In genomic region chr1:183281039-183281438, GRCh38 we compare ENCODE assay signal across 10 cellular contexts.
DNase-seq lines count a peak whose midpoint lies in the region; ATAC-seq and TF ChIP-seq lines count a peak whose summit lies in the region.
"Had no signal": no experiment of that assay in that cellular context is flagged by ENCODE, and none has a peak within 500 bp of the region (broad histone marks: within the 10 kb centered on the region; RNA-seq: fewer than 3 reads in every experiment).

No MANE protein-coding gene starts in this region.

- TF ChIP-seq EP300 in sigmoid colon (IDR thresholded peaks at IDR 0.05) = no peak

- no peak overlapping the region for H3K9ac ChIP-seq in PC-3 (ENCODE audit: low read length)

- no peaks in the 10 kb centered on the region for H3K27me3 ChIP-seq in PC-3 (ENCODE audit: low read length)
- H3K27me3 ChIP-seq in sigmoid colon = no peaks in the 10 kb centered on the region
- H3K27me3 ChIP-seq: hepatocyte, ovary had no signal

- no peak for TF ChIP-seq POLR2A in sigmoid colon (IDR thresholded peaks at IDR 0.05)

- no peak overlapping the region for H2AFZ ChIP-seq in PC-3 (ENCODE audit: low read length)
- H2AFZ ChIP-seq: hepatocyte had no signal

- CTCF ChIA-PET in PC-3 (lab: Charles Lee) = no interaction called here

- no peak for ATAC-seq in PC-3
- no peak for ATAC-seq in stimulated activated naive CD8-positive, alpha-beta T cell treated with anti-CD3 and anti-CD28 coated beads, Interleukin-15, Interleukin-2, amounts not matched to agents 100 U/mL and 50 U/mL, for 24 hours

- intact Hi-C loops in PC-3 (cut with micrococcal nuclease) = loop anchor here (1.0 to 2.0 kb wide), 4 partner anchors 37 to 342 kb away; no protein-coding TSS in a partner anchor
- intact Hi-C loops in sigmoid colon (cut with DNase I) = loop anchor here (1.0 to 10.0 kb wide), 4 partner anchors 38 to 344 kb away; partner anchors contain the start of gene SMG7

- H3K4me1 ChIP-seq in PC-3 (ENCODE audit: insufficient read depth, low read length) (peaks cover 34% of the 10 kb centered on the region), sigmoid colon (peaks cover 0 to 60% (median 42%) of the 10 kb centered on the region in 4 donors)

- H4K20me1 ChIP-seq in PC-3 (ENCODE audit: low read length) = no peaks in the 10 kb centered on the region

- H3K79me2 ChIP-seq in PC-3 (ENCODE audit: low read length) = no peaks in the 10 kb centered on the region
- H3K79me2 ChIP-seq: hepatocyte had no signal

- no peaks in the 10 kb centered on the region for H3F3A ChIP-seq in PC-3 (ENCODE audit: low read length, unreplicated experiment)

- POLR2A ChIA-PET in PC-3 (lab: Charles Lee; ENCODE audit: unreplicated experiment) = interaction anchor here (0.6 kb wide), 1 partner anchor 203 kb away, joined by 7 read pairs; no protein-coding TSS in a partner anchor

- no peaks in the 10 kb centered on the region for H3K9me2 ChIP-seq in PC-3 (replicated peaks; ENCODE audit: low read length)

- H3K36me3 ChIP-seq in PC-3 (ENCODE audit: low read depth, low read length) (no peaks in the 10 kb centered on the region), sigmoid colon (no peaks in the 10 kb centered on the region)
- H3K36me3 ChIP-seq: ovary had no signal

- BruUV-seq in PC-3 (replicated peaks; lab: Mats Ljungman, UMichigan) = no TSS peak

- H3K9me3 ChIP-seq in PC-3 (ENCODE audit: low read length) (no peaks in the 10 kb centered on the region), sigmoid colon (no peaks in the 10 kb centered on the region)
- H3K9me3 ChIP-seq: ovary had no signal

- no peak overlapping the region for H3K4me2 ChIP-seq in PC-3 (ENCODE audit: low read length)
- H3K4me2 ChIP-seq: hepatocyte had no signal

- DNase-seq in GM10266 (ENCODE audit: extremely low spot score) (no peak), PC-3 (peak; percentile 52), fibroblast of the aortic adventitia (ENCODE audit: low read depth) (peak; percentile 92), sigmoid colon (peak; percentile 84), AG08396 (ENCODE audit: low spot score) (no peak), NCI-H774 (lab: John Stamatoyannopoulos, UW) (no peak), pons (ENCODE audit: low spot score) (no peak)
- no peak for DNase-seq in stimulated activated naive CD8-positive, alpha-beta T cell treated with anti-CD3 and anti-CD28 coated beads, Interleukin-15, Interleukin-2, amounts not matched to agents 100 U/mL and 50 U/mL, for 24 hours

- H3K27ac ChIP-seq in PC-3 (ENCODE audit: low read length) (no peak overlapping the region), sigmoid colon (peak overlapping the region; percentile 72 to 84 (median 76))

- H3K4me3 ChIP-seq in PC-3 (ENCODE audit: low read length) = no peak overlapping the region
- no peak overlapping the region for H3K4me3 ChIP-seq in fibroblast of the aortic adventitia (ENCODE audit: low read depth, low read length)
- no peak overlapping the region for H3K4me3 ChIP-seq in sigmoid colon
- H3K4me3 ChIP-seq: hepatocyte, ovary had no signal

- WGBS in sigmoid colon, 2 donors = 91 to 93% methylated on average over 2 of the region's 2 CpGs

- TF ChIP-seq CTCF in GM10266 (IDR thresholded peaks at IDR 0.05; ENCODE audit: control insufficient read depth, insufficient read depth, low read depth, missing control alignments) (peak; percentile 11), PC-3 (conservative IDR thresholded peaks at IDR 0.05; ENCODE audit: low read depth, low read length) (no peak), fibroblast of the aortic adventitia (IDR thresholded peaks at IDR 0.05; ENCODE audit: insufficient read depth, low read length) (peak; percentile 55), sigmoid colon (IDR thresholded peaks at IDR 0.05) (no peak)

Comparison
In these comparisons a context has a peak if more than half of its experiments do, and no peak if none do; other contexts are left out.
1. DNase-seq: peak in PC-3 (single experiment), fibroblast of the aortic adventitia (single experiment) and sigmoid colon (single experiment); none in GM10266 (single experiment), AG08396 (single experiment), NCI-H774 (single experiment), pons (single experiment) and stimulated activated naive CD8-positive, alpha-beta T cell treated with anti-CD3 and anti-CD28 coated beads, Interleukin-15, Interleukin-2, amounts not matched to agents 100 U/mL and 50 U/mL, for 24 hours (single experiment).
2. CTCF ChIP-seq: peak in GM10266 (single experiment) and fibroblast of the aortic adventitia (single experiment); none in PC-3 (single experiment) and sigmoid colon (0 of 4).